22 cellular contexts compared by ENCODE assay signal in the genomic region with DNA sequence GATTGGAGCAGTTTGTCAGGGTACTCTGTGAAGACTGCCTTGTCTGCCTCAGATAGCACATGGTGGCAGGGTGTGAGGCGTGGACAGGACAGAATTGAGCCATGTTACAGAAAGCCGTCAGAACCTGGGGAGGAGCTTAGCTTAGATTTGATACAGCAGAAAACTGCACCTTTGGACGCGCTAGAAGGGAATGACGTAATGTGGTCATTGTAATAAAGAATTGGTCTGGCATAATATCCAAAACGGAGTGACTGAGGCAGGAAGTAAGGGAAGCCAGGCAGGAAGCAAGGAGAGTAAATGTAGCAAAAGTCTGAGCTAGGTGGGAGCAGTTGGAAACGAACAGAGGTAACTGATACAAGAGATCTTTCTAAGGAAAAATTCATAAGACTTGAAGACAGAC.
A peak's percentile ranks its signal among the peaks of the same experiment; 100 is the strongest.
DNase-seq lines count a peak whose midpoint lies in the region; ATAC-seq, FAIRE-seq and TF ChIP-seq lines count a peak whose summit lies in the region.
"Had no signal": no experiment of that assay in that cellular context is flagged by ENCODE, and none has a peak within 500 bp of the region (broad histone marks: within the 10 kb centered on the region; RNA-seq: fewer than 3 reads in every experiment).

No MANE protein-coding gene starts in this region.

- H2AFZ ChIP-seq in HepG2 (ENCODE audit: low read length), result no peak overlapping the region

- TF ChIP-seq CTCF in HepG2 (CRISPR knock-in tag; IDR thresholded peaks at IDR 0.05) (no peak), right lobe of liver (IDR thresholded peaks at IDR 0.05) (no peak), glutamatergic neuron (IDR thresholded peaks at IDR 0.05; ENCODE audit: partially characterized antibody, unreplicated experiment) (no peak)
- TF ChIP-seq CTCF in CD4-positive, alpha-beta T cell (IDR thresholded peaks at IDR 0.05), result no peak

- peaks cover 9% of the 10 kb centered on the region for H3K4me1 Mint-ChIP-seq in glutamatergic neuron (ENCODE audit: low read depth, unreplicated experiment)
- H3K4me1 Mint-ChIP-seq in stimulated activated naive B cell treated with anti-CD40 and anti-IgM and Interleukin-4, amounts not matched to agents 10 μg/mL and 1 μg/mL and 100 μg/mL, for 72 hours, result peaks cover 4 to 6% of the 10 kb centered on the region in 2 donors
- H3K4me1 Mint-ChIP-seq in CD4-positive, alpha-beta T cell (ENCODE audit: low read depth), result no peaks in the 10 kb centered on the region
- H3K4me1 Mint-ChIP-seq: B cell; CD4-positive, CD25-positive, alpha-beta regulatory T cell had no signal

- H3K27me3 ChIP-seq in HepG2 (ENCODE audit: control insufficient read depth in 1 of 2, insufficient read depth in 2 of 2, low read length in 2 of 2) (peaks cover 0 to 4% of the 10 kb centered on the region in 2 experiments; a peak in 1 of 5 replicates), right lobe of liver (no peaks in the 10 kb centered on the region)
- H3K27me3 ChIP-seq in CD4-positive, alpha-beta T cell (ENCODE audit: control insufficient read depth, insufficient read depth, low read length), result no peaks in the 10 kb centered on the region
- H3K27me3 ChIP-seq: BLaER1 had no signal

- 24% methylated on average over 7 of the region's 7 CpGs for WGBS in HepG2 (ENCODE audit: low lambda C conversion rate)
- 80% methylated on average over 6 of the region's 7 CpGs for WGBS in right lobe of liver (ENCODE audit: insufficient coverage, low coverage, low lambda C conversion rate, missing lambda C conversion rate)

- H3K4me3 Mint-ChIP-seq in glutamatergic neuron (ENCODE audit: unreplicated experiment), result no peak overlapping the region
- H3K4me3 Mint-ChIP-seq in stimulated activated naive B cell treated with anti-CD40 and anti-IgM and Interleukin-4, amounts not matched to agents 10 μg/mL and 1 μg/mL and 100 μg/mL, for 72 hours, result no peak overlapping the region
- H3K4me3 Mint-ChIP-seq in CD4-positive, alpha-beta T cell, result no peak overlapping the region
- H3K4me3 Mint-ChIP-seq: B cell; CD4-positive, CD25-positive, alpha-beta regulatory T cell; CD8-positive, alpha-beta memory T cell had no signal

- H3K9ac ChIP-seq in HepG2 (ENCODE audit: insufficient read depth, low read depth, low read length), result no peak overlapping the region
- H3K9ac ChIP-seq: BLaER1 had no signal

- no peak for DNase-seq in HepG2 (ENCODE audit: low spot score)
- no peak for DNase-seq in right lobe of liver
- no peak for DNase-seq in glutamatergic neuron
- no peak for DNase-seq in stimulated activated naive B cell treated with anti-CD40 and anti-IgM and Interleukin-4, amounts not matched to agents 10 μg/mL and 1 μg/mL and 100 μg/mL, for 72 hours
- DNase-seq in stimulated activated CD4-positive, alpha-beta T cell treated with anti-CD3 and anti-CD28 coated beads, Interleukin-4, amount 100 ng/mL, for 4 hours, result no peak
- no peak for DNase-seq in CD4-positive, alpha-beta T cell
- DNase-seq: CD4-positive, CD25-positive, alpha-beta regulatory T cell; CD8-positive, alpha-beta memory T cell; DMS 273 treated with DMSO at 0.1 percent for 48 hours; DMS79; EL; GDM1; GOT3 had no signal

- H4K20me1 ChIP-seq in HepG2 (ENCODE audit: insufficient read depth, low read length), result no peaks in the 10 kb centered on the region
- H4K20me1 ChIP-seq: BLaER1 had no signal

- in situ Hi-C loops in HepG2 (cut with HindIII; ENCODE audit: extremely low pct_ligation_motif_present, low pct_unique_long_range_greater_than_20kb), result no loop called here

- no TSS peak for BruUV-seq in HepG2 (replicated peaks; lab: Mats Ljungman, UMichigan)

- intact Hi-C loops in HepG2 (cut with micrococcal nuclease; ENCODE audit: unreplicated experiment) (no loop called here), right lobe of liver (cut with DNase I) (no loop called here)
- intact Hi-C loops in CD4-positive, alpha-beta T cell (cut with DNase I, micrococcal nuclease), result no loop called here

- H3K79me2 ChIP-seq in HepG2 (ENCODE audit: insufficient read depth, low read length), result no peaks in the 10 kb centered on the region

- TF ChIP-seq POLR2A in HepG2 (IDR thresholded peaks at IDR 0.05; ENCODE audit: insufficient read depth in 1 of 2, low read depth in 2 of 2, low read length in 2 of 2), result no peak
- TF ChIP-seq POLR2A in right lobe of liver (IDR thresholded peaks at IDR 0.05), result no peak

- no peak overlapping the region for H3K27ac ChIP-seq in HepG2 (ENCODE audit: extremely low read length, insufficient read depth, low read length)
- no peak overlapping the region for H3K27ac ChIP-seq in right lobe of liver
- H3K27ac ChIP-seq in CD4-positive, alpha-beta T cell (ENCODE audit: low read depth, low read length), result no peak overlapping the region
- H3K27ac ChIP-seq: 22Rv1, BLaER1, C4-2B had no signal

- no peak overlapping the region for H3K4me2 ChIP-seq in HepG2 (ENCODE audit: low read depth, low read length)
- H3K4me2 ChIP-seq: BLaER1 had no signal

- no peak for TF ChIP-seq EP300 in HepG2 (IDR thresholded peaks at IDR 0.05; ENCODE audit: low read depth in 2 of 2, low read length in 2 of 2)
- no peak for TF ChIP-seq EP300 in HepG2 (CRISPR knock-in tag; IDR thresholded peaks at IDR 0.05; ENCODE audit: borderline replicate concordance)

- no peak for FAIRE-seq in HepG2 (lab: Jason Lieb, UNC)
- FAIRE-seq: A204.1, D721Med, GM12878, H54 had no signal

- CTCF ChIA-PET in HepG2 (lab: Yijun Ruan, JAX; ENCODE audit: low intra/inter-chr PET ratio, low total read pairs), result no interaction called here
- CTCF ChIA-PET in CD4-positive, alpha-beta T cell (lab: Charles Lee), result no interaction called here

- no peaks in the 10 kb centered on the region for H3K36me3 ChIP-seq in HepG2 (replicated peaks in 1 of 2; ENCODE audit: control insufficient read depth in 1 of 2, insufficient read depth in 2 of 2, low read length in 2 of 2)
- H3K36me3 ChIP-seq in right lobe of liver, result no peaks in the 10 kb centered on the region
- H3K36me3 ChIP-seq: HAP-1 had no signal

- H3K4me3 ChIP-seq in HepG2 (replicated peaks in 1 of 3; ENCODE audit: insufficient read depth in 1 of 3, low read depth in 2 of 3, low read length in 3 of 3) (no peak overlapping the region), right lobe of liver (no peak overlapping the region)
- H3K4me3 ChIP-seq: BLaER1, GM12878, HAP-1 had no signal

- POLR2A ChIA-PET in HepG2 (lab: Yijun Ruan, JAX), result no interaction called here
- POLR2A ChIA-PET in CD4-positive, alpha-beta T cell (lab: Charles Lee), result interaction anchor here (0.5 kb wide), 1 partner anchor 278 kb away, joined by 3 read pairs; no protein-coding TSS in a partner anchor

- H3K9me3 Mint-ChIP-seq in glutamatergic neuron (ENCODE audit: unreplicated experiment), result peaks cover 9% of the 10 kb centered on the region
- peaks cover 7 to 19% of the 10 kb centered on the region in 2 donors for H3K9me3 Mint-ChIP-seq in stimulated activated naive B cell treated with anti-CD40 and anti-IgM and Interleukin-4, amounts not matched to agents 10 μg/mL and 1 μg/mL and 100 μg/mL, for 72 hours
- H3K9me3 Mint-ChIP-seq in CD4-positive, alpha-beta T cell, result peaks cover 7% of the 10 kb centered on the region

- H3K4me1 ChIP-seq in HepG2 (ENCODE audit: insufficient read depth, low read length) (no peaks in the 10 kb centered on the region), right lobe of liver (no peaks in the 10 kb centered on the region)
- H3K4me1 ChIP-seq: BLaER1, HAP-1 had no signal

- no peak for ATAC-seq in HepG2
- no peak for ATAC-seq in right lobe of liver
- no peak for ATAC-seq in stimulated activated naive B cell treated with anti-CD40 and anti-IgM and Interleukin-4, amounts not matched to agents 10 μg/mL and 1 μg/mL and 100 μg/mL, for 72 hours (replicated peaks)
- no peak for ATAC-seq in CD4-positive, alpha-beta T cell (ENCODE audit: poor library complexity)
- ATAC-seq: GM12878 had no signal

- no peaks in the 10 kb centered on the region for H3K9me3 ChIP-seq in HepG2 (ENCODE audit: low read length)
- H3K9me3 ChIP-seq in right lobe of liver, result no peaks in the 10 kb centered on the region
- H3K9me3 ChIP-seq in CD4-positive, alpha-beta T cell (ENCODE audit: control insufficient read depth, low read length), result no peaks in the 10 kb centered on the region
- H3K9me3 ChIP-seq: HAP-1 had no signal

- TF ChIP-seq RAD21 in HepG2 (CRISPR knock-in tag; IDR thresholded peaks at IDR 0.05), result no peak

- H3K27ac Mint-ChIP-seq in glutamatergic neuron (ENCODE audit: unreplicated experiment), result peak overlapping the region; percentile 1
- peak overlapping the region; percentile 56 for H3K27ac Mint-ChIP-seq in stimulated activated naive B cell treated with anti-CD40 and anti-IgM and Interleukin-4, amounts not matched to agents 10 μg/mL and 1 μg/mL and 100 μg/mL, for 72 hours
- H3K27ac Mint-ChIP-seq in CD4-positive, alpha-beta T cell, result no peak overlapping the region
- H3K27ac Mint-ChIP-seq: B cell; CD4-positive, CD25-positive, alpha-beta regulatory T cell; CD8-positive, alpha-beta memory T cell had no signal

- H3K36me3 Mint-ChIP-seq in glutamatergic neuron (ENCODE audit: unreplicated experiment), result peaks cover 34% of the 10 kb centered on the region
- peaks cover 6 to 18% of the 10 kb centered on the region in 2 donors for H3K36me3 Mint-ChIP-seq in stimulated activated naive B cell treated with anti-CD40 and anti-IgM and Interleukin-4, amounts not matched to agents 10 μg/mL and 1 μg/mL and 100 μg/mL, for 72 hours
- H3K36me3 Mint-ChIP-seq in CD4-positive, alpha-beta T cell (ENCODE audit: low read depth), result peaks cover 22% of the 10 kb centered on the region

- H3K27me3 Mint-ChIP-seq in glutamatergic neuron (ENCODE audit: unreplicated experiment), result peaks cover 2% of the 10 kb centered on the region
- H3K27me3 Mint-ChIP-seq in stimulated activated naive B cell treated with anti-CD40 and anti-IgM and Interleukin-4, amounts not matched to agents 10 μg/mL and 1 μg/mL and 100 μg/mL, for 72 hours, result no peaks in the 10 kb centered on the region
- H3K27me3 Mint-ChIP-seq in CD4-positive, alpha-beta T cell, result no peaks in the 10 kb centered on the region

TF ChIP-seq in HepG2, 621 proteins besides CTCF, POLR2A, EP300 and RAD21 (continues in another document):
- TF ChIP-seq ZNF260 (CRISPR knock-in tag; IDR thresholded peaks at IDR 0.05; ENCODE audit: borderline replicate concordance, low read depth) (no peak), ZNF816 (CRISPR knock-in tag; IDR thresholded peaks at IDR 0.05; ENCODE audit: borderline replicate concordance) (no peak), SYNCRIP (IDR thresholded peaks at IDR 0.05; ENCODE audit: insufficient read depth, low read depth, low read length) (no peak), SALL1 (CRISPR knock-in tag; IDR thresholded peaks at IDR 0.05) (no peak), ZNF629 (CRISPR knock-in tag; conservative IDR thresholded peaks at IDR 0.05) (no peak), SOX5 (CRISPR knock-in tag; IDR thresholded peaks at IDR 0.05; ENCODE audit: borderline replicate concordance) (no peak), ELF4 (CRISPR knock-in tag; IDR thresholded peaks at IDR 0.05; ENCODE audit: borderline replicate concordance) (no peak)
